Comparison of ENCODE assay signal across 11 cellular contexts in the genomic region with DNA sequence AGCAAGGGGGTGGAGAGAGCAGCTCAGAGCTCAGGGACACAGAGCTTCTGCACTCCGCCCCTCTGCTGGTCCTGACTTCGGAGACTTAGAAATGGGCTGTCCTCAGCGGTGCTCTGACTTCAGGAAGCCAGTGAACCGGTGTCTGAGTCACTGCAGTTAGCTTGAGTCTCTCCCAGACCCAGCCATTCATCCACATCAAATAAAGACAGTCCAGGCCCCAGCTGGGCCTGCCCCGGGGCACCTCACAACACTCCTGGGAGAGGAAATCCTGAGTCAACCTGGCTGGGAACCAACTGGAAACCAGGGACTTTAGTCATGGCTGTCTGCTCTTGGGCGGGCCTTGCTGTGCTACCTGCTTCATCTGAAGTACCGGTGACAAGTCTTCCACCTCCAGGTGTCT. TPM values are rescaled to one million over a fixed set of nuclear protein-coding genes. Genes with fewer than 3 reads are reported as not detected.
DNase-seq lines count a peak whose midpoint lies in the region; ATAC-seq lines count a peak whose summit lies in the region.
"Had no signal": no experiment of that assay in that cellular context is flagged by ENCODE, and none has a peak within 500 bp of the region (broad histone marks: within the 10 kb centered on the region; RNA-seq: fewer than 3 reads in every experiment).

No MANE protein-coding gene starts in this region.

- no peaks in the 10 kb centered on the region for H3K36me3 ChIP-seq in SJSA1

- in situ Hi-C loops in G401 (cut with HindIII; ENCODE audit: low sequenced_read_pairs) = no loop called here

- peak overlapping the region; percentile 26 for H3K27ac ChIP-seq in SJSA1

- H3K4me3 ChIP-seq in SJSA1 (no peak overlapping the region), skeletal muscle cell (ENCODE audit: low read depth, low read length) (no peak overlapping the region)

- no peaks in the 10 kb centered on the region; the same call in 1 of the 2 replicates for H3K9me3 ChIP-seq in SJSA1 (replicated peaks)

- no peaks in the 10 kb centered on the region for H3K27me3 ChIP-seq in SJSA1 (replicated peaks)

- H3K4me1 ChIP-seq in SJSA1 (replicated peaks) = peaks cover 68% of the 10 kb centered on the region

- DNase-seq in ELR (ENCODE audit: low read depth) (peak; percentile 99), SJSA1 (ENCODE audit: low read depth in 1 of 2, low spot score in 2 of 2) (peak; percentile 89 to 94), fibroblast of the conjunctiva (ENCODE audit: low read depth) (peak; percentile 63), skeletal muscle cell (ENCODE audit: low read depth) (peak; percentile 81), G401 (ENCODE audit: low spot score) (no peak), NCI-H524 treated with DMSO at 0.1 percent for 48 hours (lab: John Stamatoyannopoulos, UW) (no peak), COR-L47 (lab: John Stamatoyannopoulos, UW) (no peak)
- DNase-seq: caudate nucleus, posterior cingulate gyrus, T-helper 1 cell had no signal

- ATAC-seq in GM21528 (IDR thresholded peaks at IDR 0.05; ENCODE audit: low FRiP score, unreplicated experiment) = no peak

RNA-seq across cellular contexts. Expression of gene ITGB6, which starts 5.4 kb away (rescaled TPM):
- total RNA-seq in SJSA1 (2014; rRNA removed; shearing (Covaris generic)) = not detected in 2 replicates
- not detected in 2 replicates for total RNA-seq in G401 (2014; rRNA removed; shearing (Covaris generic))

Comparison
In these comparisons a context has a peak if more than half of its experiments do, and no peak if none do; other contexts are left out.
1. DNase-seq: peak in ELR (single experiment), SJSA1 (2 of 2), fibroblast of the conjunctiva (single experiment) and skeletal muscle cell (single experiment); none in G401 (single experiment), NCI-H524 treated with DMSO at 0.1 percent for 48 hours (single experiment) and COR-L47 (single experiment).